In genomic region chr15:65304393-65305143, GRCh38 we compare ENCODE assay signal across 8 cellular contexts. TPM values are rescaled to one million over a fixed set of nuclear protein-coding genes. Genes with fewer than 3 reads are reported as not detected.
DNase-seq lines count a peak whose midpoint lies in the region; ATAC-seq, FAIRE-seq and TF ChIP-seq lines count a peak whose summit lies in the region.

Gene RNU5B-1 (plus strand): TSS chr15:65304677.

- H3K4me1 ChIP-seq in right cardiac atrium (ENCODE audit: control insufficient read depth, insufficient read depth, low read length) = no peaks in the 10 kb centered on the region
- no peaks in the 10 kb centered on the region for H3K4me1 ChIP-seq in aorta (ENCODE audit: control insufficient read depth in 1 of 2, insufficient read depth in 2 of 2, low read length in 2 of 2)

- H3K4me1 Mint-ChIP-seq in T-cell = peaks cover 25 to 32% (median 32%) of the 10 kb centered on the region in 3 donors

- peak; percentile 88 for FAIRE-seq in GM12891 (lab: Jason Lieb, UNC)

- H3K27ac ChIP-seq in angular gyrus (ENCODE audit: low read depth, low read length) (peak within 1 kb of the TSS; percentile 98), right cardiac atrium (ENCODE audit: low read length) (peak within 1 kb of the TSS; percentile 99), aorta (ENCODE audit: low read depth in 1 of 2, low read length in 2 of 2) (peak within 1 kb of the TSS; percentile 30 to 91)

- intact Hi-C loops in right cardiac atrium (cut with DNase I) (loop anchor here in 1 of 4 donors (5.0 kb wide), 1 partner anchor 117 kb away; the partner anchor contains the start of gene CLPX), aorta (cut with DNase I) (no loop called here)

- peak within 1 kb of the TSS; percentile 98 to 99 for H3K27ac Mint-ChIP-seq in T-cell

- CTCF ChIA-PET in T-cell (lab: Charles Lee) = interaction anchor here (0.6 to 1.0 kb wide), 8 partner anchors 14 to 411 kb away, joined by 3 to 8 read pairs (median 3); partner anchors contain the start of genes CLPX (in 1 of the 2) and PARP16 (in 1 of the 2)

- no peaks in the 10 kb centered on the region for H3K9me3 Mint-ChIP-seq in T-cell

- no peaks in the 10 kb centered on the region for H3K36me3 ChIP-seq in aorta (ENCODE audit: control insufficient read depth in 1 of 2, insufficient read depth in 2 of 2, low read length in 1 of 2)

- no peaks in the 10 kb centered on the region for H3K36me3 Mint-ChIP-seq in T-cell

- H3K9me3 ChIP-seq in right cardiac atrium (ENCODE audit: control insufficient read depth, low read length) (no peaks in the 10 kb centered on the region), aorta (ENCODE audit: control insufficient read depth, low read length) (no peaks in the 10 kb centered on the region)

- ATAC-seq in HG02759 (IDR thresholded peaks at IDR 0.05; ENCODE audit: unreplicated experiment) = peak; percentile 70
- peak; percentile 80 to 87 (median 81) for ATAC-seq in T-cell (replicated peaks in 1 of 4)
- peak; percentile 90 to 92 for ATAC-seq in right cardiac atrium
- ATAC-seq in aorta (ENCODE audit: low FRiP score) = peak; percentile 97

- H3K4me3 ChIP-seq in right cardiac atrium (ENCODE audit: low read length) (peak within 1 kb of the TSS; percentile 97), aorta (ENCODE audit: low read length in 2 of 2) (peak within 1 kb of the TSS; percentile 40 to 97)

- WGBS in right cardiac atrium = under 1% methylated on average over 23 of the region's 23 CpGs
- 0% methylated on average over 23 of the region's 23 CpGs for WGBS in aorta, 2 donors

- TF ChIP-seq POLR2A in GM12891 (IDR thresholded peaks at IDR 0.05; ENCODE audit: low read depth, low read length) = peak; percentile 100

- no peaks in the 10 kb centered on the region for H3K27me3 Mint-ChIP-seq in T-cell

- POLR2A ChIA-PET in T-cell (lab: Charles Lee) = interaction anchor here (0.5 to 1.9 kb wide), 19 partner anchors 9 to 1445 kb away, joined by 3 to 42 read pairs (median 4); partner anchors contain the start of genes CLPX (in 1 of the 2), PARP16 (in 1 of the 2) and RNU5A-1 (in 1 of the 2)

- H3K4me3 Mint-ChIP-seq in T-cell = peak within 1 kb of the TSS; percentile 92 to 94 (median 93)

- DNase-seq in GM12891 (ENCODE audit: insufficient read length, low spot score) (no peak), NCI-H1417 (lab: John Stamatoyannopoulos, UW) (peak; percentile 76 to 100 (median 91)), T-cell (peak; percentile 37 to 79 (median 66)), right cardiac atrium (peak; percentile 62 to 81 (median 65)), pulmonary artery endothelial cell (ENCODE audit: low read depth, low spot score) (peak; percentile 66), aorta (peak; percentile 84 to 88)

- H3K27me3 ChIP-seq in right cardiac atrium (ENCODE audit: control insufficient read depth, insufficient read depth) = no peaks in the 10 kb centered on the region
- H3K27me3 ChIP-seq in aorta (ENCODE audit: control insufficient read depth in 1 of 2, insufficient read depth in 2 of 2, low read length in 1 of 2) = no peaks in the 10 kb centered on the region

TF ChIP-seq in GM12891, 5 proteins besides CTCF, POLR2A, EP300 and RAD21:
- TF ChIP-seq POU2F2 (IDR thresholded peaks at IDR 0.05; ENCODE audit: low read depth, low read length) (peak; percentile 99), POLR2AphosphoS5 (IDR thresholded peaks at IDR 0.05; ENCODE audit: low read depth, low read length) (peak; percentile 100), SPI1 (IDR thresholded peaks at IDR 0.05; ENCODE audit: low read depth, low read length) (peak; percentile 49; the same call in 1 of the 2 replicates), TAF1 (IDR thresholded peaks at IDR 0.05; ENCODE audit: low read depth, low read length) (peak; percentile 71; the same call in 1 of the 2 replicates), PAX5 (IDR thresholded peaks at IDR 0.05; ENCODE audit: insufficient read depth, low read length, severe bottlenecking) (peak; percentile 59)
TF ChIP-seq in GM12891: peak in this region for 5.

RNA-seq across cellular contexts. Expression of gene RNU5B-1, which starts in this region (rescaled TPM):
- polyA plus RNA-seq in GM12891 (2012; ENCODE audit: low read depth, missing spikeins) = not detected
- 10 to 100 TPM in 3 of 5 donors, not detected in 2; 27.0 to 34.4 (median 32.6) TPM for total RNA-seq in T-cell
- total RNA-seq in right cardiac atrium = 10 to 100 TPM; 16.9 to 71.0 (median 42.7) TPM
- polyA plus RNA-seq in right cardiac atrium = not detected
- total RNA-seq in pulmonary artery endothelial cell = not detected in 2 replicates
- total RNA-seq in aorta = 10 to 100 TPM; 18.7 to 40.6 TPM
- polyA plus RNA-seq in aorta = not detected

Comparison
In these comparisons a context has a peak if more than half of its experiments do, and no peak if none do; other contexts are left out.
1. Peak in DNase-seq in pulmonary artery endothelial cell; RNA of the gene not detected or under 1 TPM.